Comparison of ENCODE assay signal across 8 cellular contexts in the genomic region with DNA sequence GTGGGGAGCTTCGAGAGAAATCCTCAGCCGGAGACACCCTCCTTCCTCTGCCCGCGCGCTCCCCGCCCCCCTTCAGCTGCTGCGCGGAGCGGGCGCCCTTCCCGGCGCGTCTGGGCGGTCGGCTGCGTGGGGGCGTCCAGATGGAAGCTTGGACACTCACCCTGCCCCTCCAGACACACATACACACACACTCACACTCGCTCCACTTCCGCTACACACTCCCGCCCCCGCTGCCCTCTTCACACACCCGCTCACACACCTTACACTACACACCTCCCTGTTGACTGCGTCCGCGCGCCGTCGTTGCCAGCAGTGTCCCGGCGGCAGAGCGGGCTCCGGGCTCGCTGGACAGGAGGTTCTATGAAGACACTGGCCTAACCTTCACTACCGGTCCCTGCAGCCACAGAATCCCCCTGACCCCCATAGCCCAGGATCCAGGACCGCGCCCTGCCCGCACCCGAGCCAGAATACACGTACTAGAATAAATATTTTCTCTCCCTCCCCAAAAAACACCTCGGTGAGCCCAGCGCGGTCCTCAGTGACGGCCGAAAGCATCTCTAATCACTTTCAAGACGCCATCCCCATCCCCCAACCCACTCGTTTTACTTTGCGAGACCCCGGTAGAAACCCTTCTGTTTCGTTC. TPM values are rescaled to one million over a fixed set of nuclear protein-coding genes. Genes with fewer than 3 reads are reported as not detected.
DNase-seq lines count a peak whose midpoint lies in the region; ATAC-seq and TF ChIP-seq lines count a peak whose summit lies in the region.

No MANE protein-coding gene starts in this region.

- ATAC-seq in psoas muscle (peak; percentile 55 to 69 (median 57)), HG03108 (IDR thresholded peaks at IDR 0.05; ENCODE audit: unreplicated experiment) (no peak)

- peak overlapping the region; percentile 74 for H3K9ac ChIP-seq in OCI-LY3 (ENCODE audit: low read length)

- H3K9me3 ChIP-seq in OCI-LY3 (ENCODE audit: insufficient read depth, low read length) (no peaks in the 10 kb centered on the region), cardiac muscle cell (ENCODE audit: low read depth) (no peaks in the 10 kb centered on the region), psoas muscle (no peaks in the 10 kb centered on the region)

- H3K27ac ChIP-seq in OCI-LY3 (ENCODE audit: low read length): peak overlapping the region; percentile 90
- no peak overlapping the region for H3K27ac ChIP-seq in cardiac muscle cell
- H3K27ac ChIP-seq in psoas muscle: peak overlapping the region; percentile 81

- H3K27me3 Mint-ChIP-seq in activated naive CD4-positive, alpha-beta T cell treated with anti-CD3 and anti-CD28 coated beads, Interleukin-2, amount 10 ng/mL, durations not matched to agents 7 days and 5 days: peaks cover 86% of the 10 kb centered on the region

- no peaks in the 10 kb centered on the region for H3K9me3 Mint-ChIP-seq in activated naive CD4-positive, alpha-beta T cell treated with anti-CD3 and anti-CD28 coated beads, Interleukin-2, amount 10 ng/mL, durations not matched to agents 7 days and 5 days

- H3K4me2 ChIP-seq in OCI-LY3 (ENCODE audit: low read length): peak overlapping the region; percentile 77

- TF ChIP-seq CTCF in OCI-LY3 (IDR thresholded peaks at IDR 0.05; ENCODE audit: low read depth, low read length): no peak
- TF ChIP-seq CTCF in cardiac muscle cell (IDR thresholded peaks at IDR 0.05; ENCODE audit: low read depth, low read length): no peak
- TF ChIP-seq CTCF in psoas muscle (IDR thresholded peaks at IDR 0.05): no peak

- DNase-seq in ELF-1 (ENCODE audit: low read depth, low spot score): peak; percentile 41
- DNase-seq in HCEC 1CT: peak; percentile 2
- DNase-seq in activated naive CD4-positive, alpha-beta T cell treated with anti-CD3 and anti-CD28 coated beads, Interleukin-2, amount 10 ng/mL, durations not matched to agents 7 days and 5 days: peak; percentile 69
- DNase-seq in cardiac muscle cell (ENCODE audit: low read depth in 1 of 2, low spot score in 1 of 2): peak; percentile 41 to 69
- DNase-seq in psoas muscle: peak; percentile 63 to 70
- DNase-seq in GF-D8 (lab: John Stamatoyannopoulos, UW): no peak

- H3K36me3 ChIP-seq in OCI-LY3 (replicated peaks; ENCODE audit: low read depth, low read length) (no peaks in the 10 kb centered on the region), cardiac muscle cell (no peaks in the 10 kb centered on the region), psoas muscle (ENCODE audit: insufficient read depth in 1 of 2, low read depth in 1 of 2) (no peaks in the 10 kb centered on the region)

- peaks cover 4% of the 10 kb centered on the region; the same call in 1 of the 2 replicates for H3K4me1 ChIP-seq in OCI-LY3 (ENCODE audit: low read length)
- peaks cover 5% of the 10 kb centered on the region for H3K4me1 ChIP-seq in cardiac muscle cell (ENCODE audit: low read depth)
- H3K4me1 ChIP-seq in psoas muscle: peaks cover 21% of the 10 kb centered on the region

- H3K4me3 Mint-ChIP-seq in activated naive CD4-positive, alpha-beta T cell treated with anti-CD3 and anti-CD28 coated beads, Interleukin-2, amount 10 ng/mL, durations not matched to agents 7 days and 5 days: peak overlapping the region; percentile 88

- H3K27me3 ChIP-seq in OCI-LY3 (ENCODE audit: low read depth, low read length) (no peaks in the 10 kb centered on the region; the same call in 1 of the 2 replicates), cardiac muscle cell (peaks cover 89% of the 10 kb centered on the region), psoas muscle (ENCODE audit: insufficient read depth in 3 of 3, low read length in 2 of 3) (peaks cover 0 to 27% (median 13%) of the 10 kb centered on the region in 3 donors)

- H3K79me2 ChIP-seq in OCI-LY3 (ENCODE audit: low read length): no peaks in the 10 kb centered on the region

- intact Hi-C loops in psoas muscle (cut with DNase I): loop anchor here (5.0 to 10.0 kb wide), 5 partner anchors 205 to 382 kb away; a partner anchor contains a TSS

- H3K4me3 ChIP-seq in OCI-LY3 (ENCODE audit: low read length) (peak overlapping the region; percentile 90), cardiac muscle cell (peak overlapping the region; percentile 58), psoas muscle (peak overlapping the region; percentile 79)

- 1% methylated on average over 45 to 49 of the region's 49 CpGs for WGBS in psoas muscle, 3 donors

- peak overlapping the region; percentile 97 for H3K27ac Mint-ChIP-seq in activated naive CD4-positive, alpha-beta T cell treated with anti-CD3 and anti-CD28 coated beads, Interleukin-2, amount 10 ng/mL, durations not matched to agents 7 days and 5 days

- CTCF ChIA-PET in activated naive CD4-positive, alpha-beta T cell treated with anti-CD3 and anti-CD28 coated beads, Interleukin-2, amount 10 ng/mL, durations not matched to agents 7 days and 5 days (lab: Charles Lee): interaction anchor here (0.8 to 4.7 kb wide), 20 partner anchors 13 to 904 kb away, joined by 3 to 88 read pairs (median 4); a partner anchor contains a TSS

- H4K20me1 ChIP-seq in OCI-LY3 (ENCODE audit: insufficient read depth, low read length): no peaks in the 10 kb centered on the region

- H2AFZ ChIP-seq in OCI-LY3 (ENCODE audit: low read depth, low read length): peak overlapping the region; percentile 81

- peaks cover 35% of the 10 kb centered on the region for H3K4me1 Mint-ChIP-seq in activated naive CD4-positive, alpha-beta T cell treated with anti-CD3 and anti-CD28 coated beads, Interleukin-2, amount 10 ng/mL, durations not matched to agents 7 days and 5 days

- H3K36me3 Mint-ChIP-seq in activated naive CD4-positive, alpha-beta T cell treated with anti-CD3 and anti-CD28 coated beads, Interleukin-2, amount 10 ng/mL, durations not matched to agents 7 days and 5 days: peaks cover 1% of the 10 kb centered on the region

RNA-seq across cellular contexts. Expression of a gene that starts 1.1 kb away (rescaled TPM):
- total RNA-seq in cardiac muscle cell (0.18 and 0.33 TPM in 2 replicates), psoas muscle (1 to 10 TPM in 2 of 4 donors, under 1 TPM in 2; 0.67 to 1.2 (median 0.97) TPM)
- polyA plus RNA-seq in cardiac muscle cell (0.29 and 0.94 TPM in 2 replicates), psoas muscle (under 1 TPM; 0.24 to 0.64 (median 0.26) TPM)

RNA-seq across cellular contexts. Expression of a gene that starts 12.7 kb away (rescaled TPM):
- 29.4 and 33.3 TPM in 2 replicates for total RNA-seq in cardiac muscle cell
- polyA plus RNA-seq in cardiac muscle cell: 6.8 and 9.4 TPM in 2 replicates
- total RNA-seq in psoas muscle: 10 to 100 TPM; 17.6 to 24.8 (median 20.1) TPM
- 10 to 100 TPM; 11.6 to 27.1 (median 21.6) TPM for polyA plus RNA-seq in psoas muscle
